17 cellular contexts compared by ENCODE assay signal in the genomic region with DNA sequence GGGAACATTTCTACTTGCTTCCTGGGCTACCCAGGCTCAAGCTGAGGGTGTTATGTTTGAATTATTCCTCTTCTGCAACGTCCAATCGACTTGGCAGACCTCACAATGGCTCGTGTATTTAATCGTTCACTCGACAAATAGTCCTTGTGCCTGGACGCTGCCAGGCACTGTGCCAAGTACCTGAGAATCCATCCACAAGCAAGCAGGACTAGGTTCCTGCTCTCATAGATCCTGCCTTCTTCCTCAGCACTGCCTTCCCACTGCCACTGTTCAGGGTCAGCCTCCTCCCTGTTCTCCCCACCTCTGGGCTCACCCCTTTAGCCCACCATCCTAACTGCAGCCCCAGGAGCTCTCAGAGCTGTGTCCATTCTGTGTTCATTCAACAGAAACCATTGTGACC.
DNase-seq lines count a peak whose midpoint lies in the region; ATAC-seq and TF ChIP-seq lines count a peak whose summit lies in the region.
"Had no signal": no experiment of that assay in that cellular context is flagged by ENCODE, and none has a peak within 500 bp of the region (broad histone marks: within the 10 kb centered on the region; RNA-seq: fewer than 3 reads in every experiment).

No MANE protein-coding gene starts in this region.

- H3K9me3 ChIP-seq in left ventricle myocardium inferior (replicated peaks): no peaks in the 10 kb centered on the region
- no peaks in the 10 kb centered on the region for H3K9me3 ChIP-seq in thyroid gland
- H3K9me3 ChIP-seq: MG63, neutrophil had no signal

- ATAC-seq in Right ventricle myocardium inferior: no peak
- ATAC-seq in HG02840 (IDR thresholded peaks at IDR 0.05; ENCODE audit: low FRiP score, unreplicated experiment): no peak
- ATAC-seq: WTC11 had no signal

- H3K27ac ChIP-seq in left ventricle myocardium inferior (replicated peaks) (peak overlapping the region; percentile 56), thyroid gland (no peak overlapping the region)
- H3K27ac ChIP-seq: neutrophil had no signal

- intact Hi-C loops in left ventricle myocardium inferior (cut with micrococcal nuclease) (no loop called here), Right ventricle myocardium inferior (cut with DNase I) (no loop called here), thyroid gland (cut with DNase I) (no loop called here)

- H3K27me3 ChIP-seq in left ventricle myocardium inferior (ENCODE audit: low read depth): no peaks in the 10 kb centered on the region
- no peaks in the 10 kb centered on the region for H3K27me3 ChIP-seq in thyroid gland
- H3K27me3 ChIP-seq: MG63, neutrophil had no signal

- H3K36me3 ChIP-seq in left ventricle myocardium inferior (no peaks in the 10 kb centered on the region), thyroid gland (no peaks in the 10 kb centered on the region)
- H3K36me3 ChIP-seq: MG63, neutrophil had no signal

- peaks cover 16% of the 10 kb centered on the region for H3K4me1 ChIP-seq in left ventricle myocardium inferior
- no peaks in the 10 kb centered on the region for H3K4me1 ChIP-seq in thyroid gland

- DNase-seq in left ventricle myocardium inferior (no peak), Right ventricle myocardium inferior (ENCODE audit: missing footprints) (no peak), NCI-H2029 (lab: John Stamatoyannopoulos, UW) (peak; percentile 77), hepatic stellate cell (ENCODE audit: low spot score) (peak; percentile 1), thyroid gland (peak; percentile 81 to 82), midbrain (lab: John Stamatoyannopoulos, UW) (no peak), HuH-7.5 (ENCODE audit: low spot score) (no peak)
- DNase-seq: effector memory CD4-positive, alpha-beta T cell; HFFc6; MG63; NCI-H2081; stimulated activated CD4-positive, alpha-beta T cell treated with anti-CD3 and anti-CD28 coated beads, Interleukin-2, amount 100 ng/mL, for 48 hours; substantia nigra; T-helper 1 cell had no signal

- whole genome bisulfite sequencing in thyroid gland, 2 donors: 8 to 18% methylated on average over 6 of the region's 6 CpGs

- TF ChIP-seq CTCF in left ventricle myocardium inferior (IDR thresholded peaks at IDR 0.05; ENCODE audit: borderline replicate concordance) (no peak), thyroid gland (IDR thresholded peaks at IDR 0.05) (no peak)

- no peak for TF ChIP-seq POLR2A in thyroid gland (IDR thresholded peaks at IDR 0.05)

- H3K4me3 ChIP-seq in left ventricle myocardium inferior: no peak overlapping the region
- H3K4me3 ChIP-seq in thyroid gland (replicated peaks in 1 of 3): no peak overlapping the region
- H3K4me3 ChIP-seq: MG63 had no signal

Comparison
In these comparisons a context has a peak if more than half of its experiments do, and no peak if none do; other contexts are left out.
1. DNase-seq: peak in NCI-H2029 (single experiment), hepatic stellate cell (single experiment) and thyroid gland (2 of 2); none in left ventricle myocardium inferior (single experiment), Right ventricle myocardium inferior (single experiment), midbrain (single experiment) and HuH-7.5 (single experiment).